Comparison of ENCODE assay signal across 8 cellular contexts in the genomic region with DNA sequence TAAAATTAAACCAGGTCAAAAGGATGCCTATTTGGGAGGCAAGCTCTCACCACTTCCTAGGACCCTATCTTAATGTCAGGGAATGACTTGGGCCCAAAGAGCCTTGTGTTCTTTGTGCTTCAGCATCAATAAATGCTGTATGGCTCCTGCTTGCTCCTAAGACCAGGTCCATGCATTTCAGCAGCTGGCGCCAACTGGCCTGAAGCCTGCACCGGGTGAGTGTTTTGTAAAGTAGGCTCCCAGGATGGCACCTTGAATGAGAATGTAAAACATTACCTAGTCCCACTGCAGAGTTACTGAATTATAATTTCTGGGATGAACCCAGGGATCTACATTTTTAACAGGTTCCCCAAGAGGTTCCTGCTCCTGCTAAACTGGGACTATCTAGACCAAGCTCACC. TPM values are rescaled to one million over a fixed set of nuclear protein-coding genes. Genes with fewer than 3 reads are reported as not detected.
"Had no signal": no experiment of that assay in that cellular context is flagged by ENCODE, and none has a peak within 500 bp of the region (broad histone marks: within the 10 kb centered on the region; RNA-seq: fewer than 3 reads in every experiment).

No MANE protein-coding gene starts in this region.

- FAIRE-seq: HTR-8/SVneo, K562 had no signal

- H3K4me3 ChIP-seq: K562 had no signal

- DNase-seq: IMR-90, KBM-7, KG1 had no signal

- ATAC-seq: K562 had no signal

- H3K27ac ChIP-seq: HL-60 had no signal

RNA-seq across cellular contexts. Expression of a gene that starts 16.1 kb away (rescaled TPM):
- total RNA-seq: HT1080 had no signal
- polyA plus RNA-seq: IgD-negative memory B cell, K562 had no signal
